In the genomic region with DNA sequence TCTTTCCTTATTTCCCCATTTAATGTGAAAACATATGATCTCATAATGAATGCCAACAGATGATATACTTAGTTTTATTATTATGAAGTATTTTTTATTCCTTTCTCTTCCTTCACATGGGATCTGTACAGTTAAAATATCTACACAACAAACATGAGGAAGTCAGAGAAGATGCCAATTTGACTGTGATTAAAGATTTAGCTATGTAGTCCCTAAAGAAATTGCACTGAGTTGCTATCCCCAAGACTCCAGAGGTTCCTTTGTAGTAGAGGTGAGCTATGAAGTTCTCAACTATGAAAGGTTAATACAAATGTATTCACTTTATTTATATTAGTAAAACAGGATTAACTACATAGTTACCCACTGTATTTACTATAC, we compare ENCODE assay signal across 19 cellular contexts.
DNase-seq lines count a peak whose midpoint lies in the region; ATAC-seq, FAIRE-seq and TF ChIP-seq lines count a peak whose summit lies in the region.
"Had no signal": no experiment of that assay in that cellular context is flagged by ENCODE, and none has a peak within 500 bp of the region (broad histone marks: within the 10 kb centered on the region; RNA-seq: fewer than 3 reads in every experiment).

No MANE protein-coding gene starts in this region.

- no peak for FAIRE-seq in endothelial cell of umbilical vein (lab: Jason Lieb, UNC)

- H3K4me2 ChIP-seq in endothelial cell of umbilical vein (ENCODE audit: insufficient read depth, low read length) = peak overlapping the region; percentile 91

- no peak for TF ChIP-seq POLR2A in endothelial cell of umbilical vein (IDR thresholded peaks at IDR 0.05; ENCODE audit: low read depth, low read length)

- H3K27me3 ChIP-seq in endothelial cell of umbilical vein (ENCODE audit: control insufficient read depth in 2 of 2, insufficient read depth in 2 of 2, low read length in 2 of 2) = no peaks in the 10 kb centered on the region
- H3K27me3 ChIP-seq: cardiac muscle cell, dorsolateral prefrontal cortex, gastroesophageal sphincter, MG63 had no signal

- H3K27ac Mint-ChIP-seq in activated T-cell treated with anti-CD3 and anti-CD28 coated beads, Interleukin-2, amount 50 U/mL, for 72 hours = peak overlapping the region; percentile 84
- peak overlapping the region; percentile 87 to 91 for H3K27ac Mint-ChIP-seq in T-cell
- peak overlapping the region; percentile 52 for H3K27ac Mint-ChIP-seq in stimulated activated memory B cell treated with anti-CD40 and anti-IgM and Interleukin-4, amounts not matched to agents 10 μg/mL and 1 μg/mL and 100 μg/mL, for 72 hours
- H3K27ac Mint-ChIP-seq: IgD-negative memory B cell had no signal

- H2AFZ ChIP-seq in endothelial cell of umbilical vein (ENCODE audit: low read depth, low read length) = no peak overlapping the region

- H3K27ac ChIP-seq in endothelial cell of umbilical vein (ENCODE audit: insufficient read depth, low read depth, low read length) = peak overlapping the region; percentile 86
- H3K27ac ChIP-seq: cardiac muscle cell, dorsolateral prefrontal cortex, gastroesophageal sphincter had no signal

- DNase-seq in activated T-cell treated with anti-CD3 and anti-CD28 coated beads, Interleukin-2, amount 50 U/mL, for 72 hours = no peak
- no peak for DNase-seq in activated T-cell treated with anti-CD3 and anti-CD28 coated beads, Interleukin-2, amount 50 U/mL, for 48 hours
- DNase-seq in T-cell = no peak
- peak; percentile 60 for DNase-seq in endothelial cell of umbilical vein (ENCODE audit: low read depth, low spot score)
- DNase-seq in MV-4-11 (lab: John Stamatoyannopoulos, UW) = no peak
- no peak for DNase-seq in activated gamma-delta T cell treated with Interleukin-2 at 50 U/mL for 16 hours
- DNase-seq: dorsolateral prefrontal cortex, MG63, NCI-H146, NCI-H748 treated with DMSO at 0.1 percent for 48 hours, Right ventricle myocardium superior had no signal

- no peaks in the 10 kb centered on the region for H3K79me2 ChIP-seq in endothelial cell of umbilical vein (ENCODE audit: control insufficient read depth, insufficient read depth, low read length)

- H3K9me1 ChIP-seq in endothelial cell of umbilical vein (replicated peaks; ENCODE audit: control insufficient read depth, extremely low read depth, insufficient read depth, low read length) = no peaks in the 10 kb centered on the region

- intact Hi-C loops in endothelial cell of umbilical vein (cut with micrococcal nuclease) = loop anchor here (2.0 kb wide), 1 partner anchor 58 kb away; no protein-coding TSS in a partner anchor

- dilution Hi-C loops in endothelial cell of umbilical vein (cut with MboI; ENCODE audit: extremely low pct_ligation_motif_present, low sequenced_read_pairs) = no loop called here

- no peaks in the 10 kb centered on the region for H3K27me3 Mint-ChIP-seq in activated T-cell treated with anti-CD3 and anti-CD28 coated beads, Interleukin-2, amount 50 U/mL, for 72 hours (ENCODE audit: low read depth)
- no peaks in the 10 kb centered on the region for H3K27me3 Mint-ChIP-seq in T-cell
- H3K27me3 Mint-ChIP-seq in stimulated activated memory B cell treated with anti-CD40 and anti-IgM and Interleukin-4, amounts not matched to agents 10 μg/mL and 1 μg/mL and 100 μg/mL, for 72 hours = no peaks in the 10 kb centered on the region
- H3K27me3 Mint-ChIP-seq: CD4-positive, alpha-beta memory T cell; IgD-negative memory B cell had no signal

- POLR2A ChIA-PET in T-cell (lab: Charles Lee) (interaction anchor here (0.8 to 1.1 kb wide), 2 partner anchors 47 to 187 kb away, joined by 3 to 4 read pairs; no protein-coding TSS in a partner anchor), endothelial cell of umbilical vein (lab: Charles Lee) (no interaction called here)

- CTCF ChIA-PET in T-cell (lab: Charles Lee) (interaction anchor here (0.6 to 0.8 kb wide), 2 partner anchors 91 to 941 kb away, joined by 4 to 13 read pairs; no protein-coding TSS in a partner anchor), endothelial cell of umbilical vein (lab: Charles Lee) (interaction anchor here (1.1 to 2.1 kb wide), 3 partner anchors 13 to 69 kb away, joined by 3 to 4 read pairs (median 4); no protein-coding TSS in a partner anchor)

- BruUV-seq in endothelial cell of umbilical vein (replicated peaks; lab: Mats Ljungman, UMichigan) = no TSS peak

- H3K9me3 ChIP-seq in endothelial cell of umbilical vein (replicated peaks; ENCODE audit: control insufficient read depth, insufficient read depth, low read length) = no peaks in the 10 kb centered on the region
- H3K9me3 ChIP-seq: gastroesophageal sphincter, MG63 had no signal

- peak overlapping the region; percentile 59 to 63 for H3K4me3 Mint-ChIP-seq in activated T-cell treated with anti-CD3 and anti-CD28 coated beads, Interleukin-2, amount 50 U/mL, for 72 hours
- no peak overlapping the region for H3K4me3 Mint-ChIP-seq in T-cell
- no peak overlapping the region for H3K4me3 Mint-ChIP-seq in stimulated activated memory B cell treated with anti-CD40 and anti-IgM and Interleukin-4, amounts not matched to agents 10 μg/mL and 1 μg/mL and 100 μg/mL, for 72 hours
- H3K4me3 Mint-ChIP-seq: IgD-negative memory B cell had no signal

- peak overlapping the region in 1 of 3 experiments; percentile 36 for H3K4me3 ChIP-seq in endothelial cell of umbilical vein (replicated peaks in 1 of 3; ENCODE audit: insufficient read depth in 1 of 3, low read depth in 1 of 3, low read length in 3 of 3)
- H3K4me3 ChIP-seq: cardiac muscle cell, gastroesophageal sphincter, MG63, skin epidermis had no signal

- no peaks in the 10 kb centered on the region for H4K20me1 ChIP-seq in endothelial cell of umbilical vein (replicated peaks; ENCODE audit: control insufficient read depth, extremely low read depth, insufficient read depth, low read length)

- TF ChIP-seq CTCF in endothelial cell of umbilical vein (IDR thresholded peaks at IDR 0.05; ENCODE audit: extremely low read depth in 1 of 2, insufficient read depth in 1 of 2, low read depth in 1 of 2, low read length in 2 of 2) = no peak

- H3K9me3 Mint-ChIP-seq in activated T-cell treated with anti-CD3 and anti-CD28 coated beads, Interleukin-2, amount 50 U/mL, for 72 hours = no peaks in the 10 kb centered on the region
- no peaks in the 10 kb centered on the region for H3K9me3 Mint-ChIP-seq in T-cell
- H3K9me3 Mint-ChIP-seq in stimulated activated memory B cell treated with anti-CD40 and anti-IgM and Interleukin-4, amounts not matched to agents 10 μg/mL and 1 μg/mL and 100 μg/mL, for 72 hours = no peaks in the 10 kb centered on the region
- H3K9me3 Mint-ChIP-seq: CD4-positive, alpha-beta memory T cell; IgD-negative memory B cell had no signal

- peak overlapping the region; percentile 54 for H3K9ac ChIP-seq in endothelial cell of umbilical vein (replicated peaks; ENCODE audit: extremely low read depth, insufficient read depth, low read length)

- H3K36me3 ChIP-seq in endothelial cell of umbilical vein (ENCODE audit: control insufficient read depth in 2 of 2, extremely low read depth in 1 of 2, insufficient read depth in 2 of 2, low read length in 2 of 2) = no peaks in the 10 kb centered on the region
- H3K36me3 ChIP-seq: cardiac muscle cell, gastroesophageal sphincter, MG63 had no signal

- H3K36me3 Mint-ChIP-seq in activated T-cell treated with anti-CD3 and anti-CD28 coated beads, Interleukin-2, amount 50 U/mL, for 72 hours (ENCODE audit: insufficient read depth in 2 of 2) = no peaks in the 10 kb centered on the region
- H3K36me3 Mint-ChIP-seq in T-cell = no peaks in the 10 kb centered on the region
- H3K36me3 Mint-ChIP-seq in stimulated activated memory B cell treated with anti-CD40 and anti-IgM and Interleukin-4, amounts not matched to agents 10 μg/mL and 1 μg/mL and 100 μg/mL, for 72 hours = no peaks in the 10 kb centered on the region
- H3K36me3 Mint-ChIP-seq: CD4-positive, alpha-beta memory T cell; IgD-negative memory B cell had no signal

- H3K4me1 Mint-ChIP-seq in activated T-cell treated with anti-CD3 and anti-CD28 coated beads, Interleukin-2, amount 50 U/mL, for 72 hours (ENCODE audit: low read depth) = peaks cover 51% of the 10 kb centered on the region
- peaks cover 45 to 57% (median 46%) of the 10 kb centered on the region in 3 donors for H3K4me1 Mint-ChIP-seq in T-cell
- H3K4me1 Mint-ChIP-seq in stimulated activated memory B cell treated with anti-CD40 and anti-IgM and Interleukin-4, amounts not matched to agents 10 μg/mL and 1 μg/mL and 100 μg/mL, for 72 hours = peaks cover 13% of the 10 kb centered on the region

- ATAC-seq in activated T-cell treated with anti-CD3 and anti-CD28 coated beads, Interleukin-2, amount 50 U/mL, for 72 hours (replicated peaks in 1 of 2) = no peak
- ATAC-seq in T-cell (replicated peaks in 1 of 4) (no peak), GM18861 (IDR thresholded peaks at IDR 0.05; ENCODE audit: unreplicated experiment) (no peak)
- ATAC-seq in stimulated activated memory B cell treated with anti-CD40 and anti-IgM and Interleukin-4, amounts not matched to agents 10 μg/mL and 1 μg/mL and 100 μg/mL, for 72 hours = no peak
- ATAC-seq: gastroesophageal sphincter, left cardiac atrium had no signal

- peaks cover 21% of the 10 kb centered on the region for H3K4me1 ChIP-seq in endothelial cell of umbilical vein (ENCODE audit: control insufficient read depth, extremely low read depth, insufficient read depth, low read length)

TF ChIP-seq in endothelial cell of umbilical vein, 7 proteins besides CTCF, POLR2A, EP300 and RAD21:
- TF ChIP-seq MYC (IDR thresholded peaks at IDR 0.05; ENCODE audit: low read depth, low read length) = no peak
- TF ChIP-seq JUN (IDR thresholded peaks at IDR 0.05; ENCODE audit: borderline replicate concordance, insufficient read depth, insufficient read length, low read depth) = peak; percentile 1
- TF ChIP-seq, protein P1, sequence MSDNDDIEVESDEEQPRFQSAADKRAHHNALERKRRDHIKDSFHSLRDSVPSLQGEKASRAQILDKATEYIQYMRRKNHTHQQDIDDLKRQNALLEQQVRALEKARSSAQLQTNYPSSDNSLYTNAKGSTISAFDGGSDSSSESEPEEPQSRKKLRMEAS (IDR thresholded peaks at IDR 0.05; ENCODE audit: insufficient read depth, insufficient read length) = no peak

Comparison
In these comparisons a context has a peak if more than half of its experiments do, and no peak if none do; other contexts are left out.
1. H3K4me3 Mint-ChIP-seq: peak in activated T-cell treated with anti-CD3 and anti-CD28 coated beads, Interleukin-2, amount 50 U/mL, for 72 hours (2 of 2); none in T-cell (0 of 3) and stimulated activated memory B cell treated with anti-CD40 and anti-IgM and Interleukin-4, amounts not matched to agents 10 μg/mL and 1 μg/mL and 100 μg/mL, for 72 hours (single experiment).
2. Peak in every context shown above with its lines, with median percentiles within 50 percentile points of each other: H3K27ac Mint-ChIP-seq.